Comparison of ENCODE assay signal across 7 cellular contexts in genomic region chr11:92765965-92766371, GRCh38.
DNase-seq lines count a peak whose midpoint lies in the region; ATAC-seq and TF ChIP-seq lines count a peak whose summit lies in the region.

No MANE protein-coding gene starts in this region.

- no peaks in the 10 kb centered on the region for H3K79me1 ChIP-seq in IMR-90 (ENCODE audit: low read depth in 1 of 2, low read length in 2 of 2)

- no peaks in the 10 kb centered on the region for H3K36me3 ChIP-seq in IMR-90 (ENCODE audit: control insufficient read depth, insufficient read depth, low read length)
- H3K36me3 ChIP-seq in adipocyte (ENCODE audit: control insufficient read depth, insufficient read depth, low read length, severe bottlenecking), result no peaks in the 10 kb centered on the region

- TF ChIP-seq POLR2A in IMR-90 (IDR thresholded peaks at IDR 0.05; ENCODE audit: low read depth, low read length), result no peak

- peak overlapping the region; percentile 46 to 68 for H3K4me3 Mint-ChIP-seq in stimulated activated naive CD8-positive, alpha-beta T cell treated with anti-CD3 and anti-CD28 coated beads, Interleukin-15, amount 100 ng/mL, for 72 hours

- H2AK5ac ChIP-seq in IMR-90 (ENCODE audit: low read depth, low read length), result no peak overlapping the region

- DNase-seq in IMR-90 (peak; percentile 2), adipocyte (ENCODE audit: low read depth) (no peak), iPS-NIHi7 (ENCODE audit: extremely low spot score) (peak; percentile 68)
- DNase-seq in stimulated activated naive CD8-positive, alpha-beta T cell treated with anti-CD3 and anti-CD28 coated beads, Interleukin-15, amount 100 ng/mL, for 72 hours, result no peak
- DNase-seq in stimulated activated naive CD4-positive, alpha-beta T cell treated with Interleukin-2 at 50 U/mL for 16 hours (lab: John Stamatoyannopoulos, UW), result no peak
- DNase-seq in stimulated activated CD4-positive, alpha-beta T cell treated with anti-CD3 and anti-CD28 coated beads, Interleukin-2, amount 100 ng/mL, for 24 hours, result no peak

- H3K4me3 ChIP-seq in IMR-90 (ENCODE audit: insufficient read depth, low read depth, low read length) (no peak overlapping the region), adipocyte (ENCODE audit: low read length) (peak overlapping the region; percentile 39)

- no peak overlapping the region for H4K91ac ChIP-seq in IMR-90 (ENCODE audit: insufficient read depth, low read depth, low read length)

- 25% methylated on average over 3 of the region's 10 CpGs; no CpG with 5 or more reads in 1 of the 2 experiments for whole genome bisulfite sequencing in IMR-90 (ENCODE audit: extremely low coverage in 2 of 2, insufficient read length in 1 of 2), 2 experiments

- H3K27ac Mint-ChIP-seq in stimulated activated naive CD8-positive, alpha-beta T cell treated with anti-CD3 and anti-CD28 coated beads, Interleukin-15, amount 100 ng/mL, for 72 hours, result peak overlapping the region in 1 of 2 donors; percentile 72

- H3K9me3 ChIP-seq in IMR-90 (ENCODE audit: control insufficient read depth, insufficient read depth, low read length), result no peaks in the 10 kb centered on the region
- H3K9me3 ChIP-seq in adipocyte (ENCODE audit: control insufficient read depth, low read length), result no peaks in the 10 kb centered on the region

- POLR2A ChIA-PET in IMR-90 (lab: Charles Lee; ENCODE audit: unreplicated experiment), result no interaction called here

- H3K4me2 ChIP-seq in IMR-90 (ENCODE audit: low read depth, low read length), result peak overlapping the region; percentile 72

- no peak overlapping the region for H3K27ac ChIP-seq in IMR-90 (ENCODE audit: insufficient read depth, low read length)

- H2BK120ac ChIP-seq in IMR-90 (ENCODE audit: low read depth, low read length), result no peak overlapping the region

- dilution Hi-C loops in IMR-90 (cut with HindIII; ENCODE audit: low sequenced_read_pairs, unreplicated experiment), result no loop called here

- CTCF ChIA-PET in IMR-90 (lab: Yijun Ruan, JAX), result no interaction called here

- H3K27me3 ChIP-seq in IMR-90 (ENCODE audit: control insufficient read depth, insufficient read depth, low read length), result no peaks in the 10 kb centered on the region
- H3K27me3 ChIP-seq in adipocyte (replicated peaks; ENCODE audit: control insufficient read depth, insufficient read depth, low read length), result peaks cover 10% of the 10 kb centered on the region

- no peaks in the 10 kb centered on the region for H3K9me3 Mint-ChIP-seq in stimulated activated naive CD8-positive, alpha-beta T cell treated with anti-CD3 and anti-CD28 coated beads, Interleukin-15, amount 100 ng/mL, for 72 hours

- intact Hi-C loops in IMR-90 (cut with micrococcal nuclease), result no loop called here

- no peak for ATAC-seq in IMR-90 (ENCODE audit: low read depth)
- peak; percentile 42 for ATAC-seq in stimulated activated naive CD8-positive, alpha-beta T cell treated with anti-CD3 and anti-CD28 coated beads, Interleukin-15, amount 100 ng/mL, for 72 hours
- ATAC-seq in HG03095 (IDR thresholded peaks at IDR 0.05; ENCODE audit: unreplicated experiment), result no peak

- peaks cover 69% of the 10 kb centered on the region for H3K27me3 Mint-ChIP-seq in stimulated activated naive CD8-positive, alpha-beta T cell treated with anti-CD3 and anti-CD28 coated beads, Interleukin-15, amount 100 ng/mL, for 72 hours

- no peak overlapping the region for H3K23ac ChIP-seq in IMR-90 (ENCODE audit: low read depth, low read length)

- no peak overlapping the region for H4K5ac ChIP-seq in IMR-90 (ENCODE audit: low read depth, low read length)

- no peak overlapping the region for H3K56ac ChIP-seq in IMR-90 (ENCODE audit: extremely low read depth, insufficient read depth, low read length)

- in situ Hi-C loops in IMR-90 (cut with MboI; ENCODE audit: low sequenced_read_pairs), result no loop called here

- BruUV-seq in IMR-90 (replicated peaks; lab: Mats Ljungman, UMichigan), result no TSS peak

- TF ChIP-seq CTCF in IMR-90 (conservative IDR thresholded peaks at IDR 0.05; ENCODE audit: low read depth, low read length), result no peak

- H2BK15ac ChIP-seq in IMR-90 (ENCODE audit: low read depth, low read length), result no peak overlapping the region

- no peak overlapping the region for H3K18ac ChIP-seq in IMR-90 (ENCODE audit: low read depth, low read length)

- H2BK20ac ChIP-seq in IMR-90 (ENCODE audit: low read depth, low read length), result no peak overlapping the region

- H3K4me1 Mint-ChIP-seq in stimulated activated naive CD8-positive, alpha-beta T cell treated with anti-CD3 and anti-CD28 coated beads, Interleukin-15, amount 100 ng/mL, for 72 hours, result peaks cover 16% of the 10 kb centered on the region

- no peak overlapping the region for H4K8ac ChIP-seq in IMR-90 (ENCODE audit: low read depth in 2 of 2, low read length in 2 of 2)

- H4K20me1 ChIP-seq in IMR-90 (ENCODE audit: insufficient read depth, low read length), result no peaks in the 10 kb centered on the region

- H2AFZ ChIP-seq in IMR-90 (replicated peaks; ENCODE audit: low read length, poor library complexity), result no peak overlapping the region

- H2BK5ac ChIP-seq in IMR-90 (ENCODE audit: low read depth, low read length, poor library complexity, severe bottlenecking), result no peak overlapping the region

- H3K4me1 ChIP-seq in IMR-90 (ENCODE audit: control insufficient read depth, insufficient read depth, low read length) (no peaks in the 10 kb centered on the region), adipocyte (ENCODE audit: control insufficient read depth, insufficient read depth, low read length) (peaks cover 24% of the 10 kb centered on the region)

- no peaks in the 10 kb centered on the region for H3K9me1 ChIP-seq in IMR-90 (ENCODE audit: insufficient read depth, low read length)

- no peak overlapping the region for H3K4ac ChIP-seq in IMR-90 (ENCODE audit: low read depth, low read length)

- no peak for TF ChIP-seq RAD21 in IMR-90 (IDR thresholded peaks at IDR 0.05; ENCODE audit: low read length)

- no peak overlapping the region for H2AK9ac ChIP-seq in IMR-90 (replicated peaks; ENCODE audit: low read depth, low read length, poor library complexity)

- no peak overlapping the region for H3K14ac ChIP-seq in IMR-90 (replicated peaks; ENCODE audit: low read depth, low read length)

- H3K9ac ChIP-seq in IMR-90 (ENCODE audit: low read depth, low read length) (no peak overlapping the region), adipocyte (ENCODE audit: low read length) (no peak overlapping the region)

TF ChIP-seq in IMR-90, 13 proteins besides CTCF, POLR2A, EP300 and RAD21:
- TF ChIP-seq MAFK (IDR thresholded peaks at IDR 0.05; ENCODE audit: low read depth, low read length) (no peak), CEBPB (IDR thresholded peaks at IDR 0.05; ENCODE audit: low read depth, low read length) (no peak), BHLHE40 (IDR thresholded peaks at IDR 0.05; ENCODE audit: low read depth, low read length) (no peak), RCOR1 (IDR thresholded peaks at IDR 0.05; ENCODE audit: insufficient replicate concordance, low read length) (no peak), SMC3 (IDR thresholded peaks at IDR 0.05; ENCODE audit: low read depth, low read length) (no peak), USF2 (IDR thresholded peaks at IDR 0.05; ENCODE audit: low read depth, low read length) (no peak), RFX5 (IDR thresholded peaks at IDR 0.05; ENCODE audit: low read depth, low read length) (no peak), FOS (IDR thresholded peaks at IDR 0.05; ENCODE audit: low read depth, low read length) (no peak), MXI1 (IDR thresholded peaks at IDR 0.05; ENCODE audit: borderline replicate concordance, low read depth, low read length) (no peak), CHD1 (IDR thresholded peaks at IDR 0.05; ENCODE audit: low read depth, low read length) (no peak), NFE2L2 (IDR thresholded peaks at IDR 0.05; ENCODE audit: low read depth, low read length) (no peak)

Comparison
In these comparisons a context has a peak if more than half of its experiments do, and no peak if none do; other contexts are left out.
1. DNase-seq: peak in IMR-90 (single experiment) and iPS-NIHi7 (single experiment); none in adipocyte (single experiment), stimulated activated naive CD8-positive, alpha-beta T cell treated with anti-CD3 and anti-CD28 coated beads, Interleukin-15, amount 100 ng/mL, for 72 hours (0 of 2), stimulated activated naive CD4-positive, alpha-beta T cell treated with Interleukin-2 at 50 U/mL for 16 hours (single experiment) and stimulated activated CD4-positive, alpha-beta T cell treated with anti-CD3 and anti-CD28 coated beads, Interleukin-2, amount 100 ng/mL, for 24 hours (0 of 2).